ENCODE assay signal across 11 cellular contexts in genomic region chr3:188299068-188299467, GRCh38.
DNase-seq lines count a peak whose midpoint lies in the region; ATAC-seq lines count a peak whose summit lies in the region.
"Had no signal": no experiment of that assay in that cellular context is flagged by ENCODE, and none has a peak within 500 bp of the region (broad histone marks: within the 10 kb centered on the region; RNA-seq: fewer than 3 reads in every experiment).

No MANE protein-coding gene starts in this region.

- POLR2A ChIA-PET in naive thymus-derived CD8-positive, alpha-beta T cell (lab: Charles Lee), result no interaction called here

- H3K4me1 Mint-ChIP-seq in effector memory CD8-positive, alpha-beta T cell (ENCODE audit: low read depth in 2 of 2), result peaks cover 25 to 55% of the 10 kb centered on the region in 2 donors
- H3K4me1 Mint-ChIP-seq in naive thymus-derived CD8-positive, alpha-beta T cell, result peaks cover 6 to 66% (median 15%) of the 10 kb centered on the region in 4 donors

- no peaks in the 10 kb centered on the region for H3K36me3 Mint-ChIP-seq in effector memory CD8-positive, alpha-beta T cell (ENCODE audit: insufficient read depth)
- peaks cover 0 to 3% (median 2%) of the 10 kb centered on the region in 3 donors for H3K36me3 Mint-ChIP-seq in naive thymus-derived CD8-positive, alpha-beta T cell

- ATAC-seq in HG02588 (IDR thresholded peaks at IDR 0.05; ENCODE audit: unreplicated experiment) (peak; percentile 63), GM18861 (IDR thresholded peaks at IDR 0.05; ENCODE audit: unreplicated experiment) (no peak)
- ATAC-seq in effector memory CD8-positive, alpha-beta T cell (replicated peaks), result no peak
- ATAC-seq in naive thymus-derived CD8-positive, alpha-beta T cell, result no peak

- peak overlapping the region; percentile 9 to 51 for H3K4me3 Mint-ChIP-seq in effector memory CD8-positive, alpha-beta T cell
- no peak overlapping the region for H3K4me3 Mint-ChIP-seq in naive thymus-derived CD8-positive, alpha-beta T cell
- H3K4me3 Mint-ChIP-seq: activated naive CD8-positive, alpha-beta T cell treated with anti-CD3 and anti-CD28 coated beads, Interleukin-2, amount 10 ng/mL, durations not matched to agents 7 days and 5 days had no signal

- peak; percentile 64 for DNase-seq in activated CD4-positive, alpha-beta T cell treated with anti-CD3 and anti-CD28 coated beads for 48 hours
- no peak for DNase-seq in effector memory CD8-positive, alpha-beta T cell
- peak in 2 of 3 experiments; percentile 23 to 44 for DNase-seq in stimulated activated CD4-positive, alpha-beta T cell treated with anti-CD3 and anti-CD28 coated beads, TNF-alpha, amount 100 ng/mL, for 24 hours (ENCODE audit: low read depth in 3 of 3)
- DNase-seq in naive thymus-derived CD8-positive, alpha-beta T cell, result no peak
- DNase-seq in NCI-H1436 (lab: John Stamatoyannopoulos, UW), result no peak
- DNase-seq: activated naive CD8-positive, alpha-beta T cell treated with anti-CD3 and anti-CD28 coated beads, Interleukin-2, amount 10 ng/mL, durations not matched to agents 7 days and 5 days; DMS79; effector memory CD4-positive, alpha-beta T cell; NCI-H2081 treated with DMSO at 0.1 percent for 48 hours had no signal

- H3K27ac Mint-ChIP-seq in effector memory CD8-positive, alpha-beta T cell, result peak overlapping the region in 1 of 2 donors; percentile 62
- peak overlapping the region in 1 of 10 donors; percentile 42 for H3K27ac Mint-ChIP-seq in naive thymus-derived CD8-positive, alpha-beta T cell
- H3K27ac Mint-ChIP-seq: activated naive CD8-positive, alpha-beta T cell treated with anti-CD3 and anti-CD28 coated beads, Interleukin-2, amount 10 ng/mL, durations not matched to agents 7 days and 5 days had no signal

- H3K27me3 Mint-ChIP-seq in effector memory CD8-positive, alpha-beta T cell, result no peaks in the 10 kb centered on the region
- H3K27me3 Mint-ChIP-seq in naive thymus-derived CD8-positive, alpha-beta T cell, result no peaks in the 10 kb centered on the region
- H3K27me3 Mint-ChIP-seq: activated naive CD8-positive, alpha-beta T cell treated with anti-CD3 and anti-CD28 coated beads, Interleukin-2, amount 10 ng/mL, durations not matched to agents 7 days and 5 days had no signal

- H3K9me3 Mint-ChIP-seq in effector memory CD8-positive, alpha-beta T cell, result no peaks in the 10 kb centered on the region
- no peaks in the 10 kb centered on the region for H3K9me3 Mint-ChIP-seq in naive thymus-derived CD8-positive, alpha-beta T cell

Comparison
In these comparisons a context has a peak if more than half of its experiments do, and no peak if none do; other contexts are left out.
1. DNase-seq: peak in activated CD4-positive, alpha-beta T cell treated with anti-CD3 and anti-CD28 coated beads for 48 hours (single experiment) and stimulated activated CD4-positive, alpha-beta T cell treated with anti-CD3 and anti-CD28 coated beads, TNF-alpha, amount 100 ng/mL, for 24 hours (2 of 3); none in effector memory CD8-positive, alpha-beta T cell (0 of 3), naive thymus-derived CD8-positive, alpha-beta T cell (0 of 10) and NCI-H1436 (single experiment).
2. H3K4me3 Mint-ChIP-seq: peak in effector memory CD8-positive, alpha-beta T cell (2 of 2); none in naive thymus-derived CD8-positive, alpha-beta T cell (0 of 10).